ENCODE assay signal across 13 cellular contexts in genomic region chr5:102554728-102555127, GRCh38. TPM values are rescaled to one million over a fixed set of nuclear protein-coding genes. Genes with fewer than 3 reads are reported as not detected.
DNase-seq lines count a peak whose midpoint lies in the region; ATAC-seq, FAIRE-seq and TF ChIP-seq lines count a peak whose summit lies in the region.
"Had no signal": no experiment of that assay in that cellular context is flagged by ENCODE, and none has a peak within 500 bp of the region (broad histone marks: within the 10 kb centered on the region; RNA-seq: fewer than 3 reads in every experiment).

No MANE protein-coding gene starts in this region.

- 0 out of 2 replicates have a peak, but pooled peaks cover 3% of the 10 kb centered on the region for H3K4me1 Mint-ChIP-seq in WTC11
- H3K4me1 Mint-ChIP-seq: B cell had no signal

- DNase-seq in NOMO-1 treated with DMSO at 0.1 percent for 48 hours (lab: John Stamatoyannopoulos, UW; ENCODE audit: unreplicated experiment) (peak; percentile 12), NOMO-1 (lab: John Stamatoyannopoulos, UW; ENCODE audit: unreplicated experiment in 2 of 2) (no peak), M059J (ENCODE audit: low read depth) (peak; percentile 7), WTC11 (ENCODE audit: low spot score) (no peak), pons (ENCODE audit: low spot score) (peak; percentile 30), frontal cortex (ENCODE audit: low spot score in 2 of 2) (no peak), anterior cingulate cortex (lab: John Stamatoyannopoulos, UW) (no peak)
- DNase-seq: activated CD8-positive, alpha-beta memory T cell treated with anti-CD3 and anti-CD28 coated beads, Interleukin-2, amount 50 U/mL, for 48 hours; cortex of kidney; Right ventricle myocardium superior had no signal

- CTCF ChIA-PET in WTC11 (lab: Charles Lee): interaction anchor here (1.0 kb wide), 1 partner anchor 16 kb away, joined by 4 read pairs; no protein-coding TSS in a partner anchor

- TF ChIP-seq CTCF in WTC11 (IDR thresholded peaks at IDR 0.05): no peak

- no peak for FAIRE-seq in frontal cortex (lab: Jason Lieb, UNC)

- no peaks in the 10 kb centered on the region for H3K36me3 Mint-ChIP-seq in WTC11

- peaks cover 10% of the 10 kb centered on the region for H3K9me3 Mint-ChIP-seq in WTC11

- POLR2A ChIA-PET in WTC11 (lab: Charles Lee): no interaction called here

- no peak overlapping the region for H3K4me3 Mint-ChIP-seq in WTC11
- H3K4me3 Mint-ChIP-seq: B cell had no signal

- no peaks in the 10 kb centered on the region for H3K27me3 Mint-ChIP-seq in WTC11 (ENCODE audit: low read depth)

- ATAC-seq in WTC11 (peak; percentile 57), HG03354 (IDR thresholded peaks at IDR 0.05; ENCODE audit: poor library complexity, severe bottlenecking, unreplicated experiment) (no peak)

- H3K27ac Mint-ChIP-seq in WTC11: no peak overlapping the region
- H3K27ac Mint-ChIP-seq: B cell had no signal

TF ChIP-seq in WTC11, 78 proteins besides CTCF, POLR2A, EP300 and RAD21:
- TF ChIP-seq ESRRA (CRISPR knock-in tag; IDR thresholded peaks at IDR 0.05; ENCODE audit: borderline replicate concordance): no peak
- no peak for TF ChIP-seq CREB1 (CRISPR knock-in tag; IDR thresholded peaks at IDR 0.05)
- no peak for TF ChIP-seq ZSCAN18 (CRISPR knock-in tag; IDR thresholded peaks at IDR 0.05)
- no peak for TF ChIP-seq ELF4 (CRISPR knock-in tag; IDR thresholded peaks at IDR 0.05; ENCODE audit: low read depth)
- TF ChIP-seq ZBTB21 (CRISPR knock-in tag; IDR thresholded peaks at IDR 0.05; ENCODE audit: borderline replicate concordance): no peak
- TF ChIP-seq ATF2 (CRISPR knock-in tag; IDR thresholded peaks at IDR 0.05; ENCODE audit: borderline replicate concordance, low read depth): no peak
- no peak for TF ChIP-seq PRDM15 (CRISPR knock-in tag; IDR thresholded peaks at IDR 0.05)
TF ChIP-seq in WTC11: peak in this region for 0.

RNA-seq across cellular contexts. Expression of gene SLCO6A1, which starts 55.9 kb away (rescaled TPM):
- not detected in 2 replicates for total RNA-seq in M059J (2014; rRNA removed; shearing (Covaris generic))
- total RNA-seq in WTC11 (2021): 0.39 to 0.64 TPM (median 0.42 TPM) in 3 replicates
- total RNA-seq in frontal cortex: 0.41 TPM
- total RNA-seq: B cell, Right ventricle myocardium superior, thyroid gland had no signal

Comparison
In these comparisons a context has a peak if more than half of its experiments do, and no peak if none do; other contexts are left out.
1. DNase-seq: peak in NOMO-1 treated with DMSO at 0.1 percent for 48 hours (single experiment), M059J (single experiment) and pons (single experiment); none in NOMO-1 (0 of 2), WTC11 (single experiment), frontal cortex (0 of 2) and anterior cingulate cortex (0 of 58).